In the genomic region with DNA sequence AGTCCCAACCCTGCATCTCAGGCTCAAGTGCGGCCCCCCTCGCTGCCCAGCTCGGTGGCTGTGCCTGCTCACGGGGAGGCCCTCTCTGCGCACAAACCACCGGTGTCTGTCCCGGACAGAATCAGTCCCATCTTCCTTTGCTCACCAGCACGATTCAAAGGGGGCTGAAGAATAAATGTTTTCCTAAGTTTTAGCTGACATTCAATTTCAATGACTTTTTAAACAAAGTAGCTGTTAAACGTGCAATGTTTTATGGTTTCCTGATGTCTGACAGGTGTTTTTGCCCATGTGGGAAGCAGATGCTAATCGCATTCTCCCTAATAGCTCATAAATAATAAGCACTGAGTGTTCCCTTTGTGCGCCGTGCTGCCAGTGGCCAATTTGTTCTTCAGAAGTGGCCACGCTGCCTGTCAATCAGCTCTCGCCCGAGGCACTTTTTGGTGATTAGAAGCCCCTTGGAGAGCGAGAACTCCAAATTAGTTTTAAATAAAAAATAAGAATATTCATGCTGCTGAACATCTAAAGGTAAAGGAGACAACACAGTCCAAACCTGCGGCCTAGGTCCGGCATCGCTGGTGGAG, we compare ENCODE assay signal across 13 cellular contexts.
DNase-seq lines count a peak whose midpoint lies in the region; TF ChIP-seq lines count a peak whose summit lies in the region.
"Had no signal": no experiment of that assay in that cellular context is flagged by ENCODE, and none has a peak within 500 bp of the region (broad histone marks: within the 10 kb centered on the region; RNA-seq: fewer than 3 reads in every experiment).

No MANE protein-coding gene starts in this region.

- H3K27me3 ChIP-seq in BLaER1 treated with 17β-estradiol and CSF1 and Interleukin-3, amounts not matched to agents 10 nM and 100 nM = peaks cover 6 to 59% (median 18%) of the 10 kb centered on the region in 11 experiments; a peak in 18 of 22 replicates
- H3K27me3 ChIP-seq in brain microvascular endothelial cell (replicated peaks) = peaks cover 48% of the 10 kb centered on the region

- TF ChIP-seq CTCF in HFF-Myc (IDR thresholded peaks at IDR 0.05; ENCODE audit: low read depth, low read length, missing control alignments) (no peak), VCaP (conservative IDR thresholded peaks at IDR 0.05) (no peak), brain microvascular endothelial cell (IDR thresholded peaks at IDR 0.05; ENCODE audit: low read depth, low read length, missing control alignments) (no peak)

- peak overlapping the region in 5 of 11 experiments; percentile 14 to 46 (median 35); a peak in 7 of 22 replicates for H3K9ac ChIP-seq in BLaER1 treated with 17β-estradiol and CSF1 and Interleukin-3, amounts not matched to agents 10 nM and 100 nM

- H3K36me3 ChIP-seq in BLaER1 treated with 17β-estradiol and CSF1 and Interleukin-3, amounts not matched to agents 10 nM and 100 nM = no peaks in the 10 kb centered on the region
- H3K36me3 ChIP-seq in brain microvascular endothelial cell (replicated peaks) = no peaks in the 10 kb centered on the region
- H3K36me3 ChIP-seq: esophagus muscularis mucosa, sigmoid colon had no signal

- peak overlapping the region in 1 of 11 experiments; percentile 2; a peak in 1 of 22 replicates for H3K27ac ChIP-seq in BLaER1 treated with 17β-estradiol and CSF1 and Interleukin-3, amounts not matched to agents 10 nM and 100 nM
- H3K27ac ChIP-seq in VCaP (peak overlapping the region; percentile 40), brain microvascular endothelial cell (no peak overlapping the region)
- H3K27ac ChIP-seq: esophagus muscularis mucosa, sigmoid colon had no signal

- peaks cover 0 to 71% (median 15%) of the 10 kb centered on the region in 11 experiments; a peak in 13 of 22 replicates for H4K20me1 ChIP-seq in BLaER1 treated with 17β-estradiol and CSF1 and Interleukin-3, amounts not matched to agents 10 nM and 100 nM

- in situ Hi-C loops in brain microvascular endothelial cell (cut with HindIII; ENCODE audit: low pct_ligation_motif_present, low sequenced_read_pairs) = no loop called here

- peak overlapping the region in 4 of 10 experiments; percentile 4 to 49 (median 18); a peak in 5 of 20 replicates for H3K4me3 ChIP-seq in BLaER1 treated with 17β-estradiol and CSF1 and Interleukin-3, amounts not matched to agents 10 nM and 100 nM
- H3K4me3 ChIP-seq in HFF-Myc (replicated peaks; ENCODE audit: low read depth, low read length) = no peak overlapping the region
- H3K4me3 ChIP-seq in brain microvascular endothelial cell (ENCODE audit: low read depth, low read length) = no peak overlapping the region
- H3K4me3 ChIP-seq: esophagus muscularis mucosa, sigmoid colon had no signal

- no peaks in the 10 kb centered on the region for H3K9me3 ChIP-seq in BLaER1 treated with 17β-estradiol and CSF1 and Interleukin-3, amounts not matched to agents 10 nM and 100 nM (replicated peaks in 1 of 11)
- H3K9me3 ChIP-seq: esophagus muscularis mucosa, sigmoid colon had no signal

- H3K4me2 ChIP-seq in BLaER1 treated with 17β-estradiol and CSF1 and Interleukin-3, amounts not matched to agents 10 nM and 100 nM = peak overlapping the region; percentile 78 to 96 (median 90)

- peak; percentile 71 for DNase-seq in HFF-Myc (ENCODE audit: extremely low read depth, low read depth)
- DNase-seq in NCI-H2081 treated with DMSO at 0.1 percent for 48 hours (lab: John Stamatoyannopoulos, UW) = peak; percentile 53
- DNase-seq in activated CD8-positive, alpha-beta memory T cell treated with anti-CD3 and anti-CD28 coated beads, Interleukin-2, amount 50 U/mL, for 4 hours = no peak
- DNase-seq in stimulated activated CD4-positive, alpha-beta T cell treated with anti-CD3 and anti-CD28 coated beads, Interleukin-2, amount 100 ng/mL, for 48 hours = no peak
- no peak for DNase-seq in nucleus accumbens (lab: John Stamatoyannopoulos, UW)
- DNase-seq in brain microvascular endothelial cell = no peak
- DNase-seq: HFFc6; NCI-H1048; NK-92 treated with Interleukin-12 subunit alpha and Interleukin-12 subunit beta, amount 100 ng/mL, for 24 hours; sigmoid colon had no signal

- peaks cover 60 to 98% (median 83%) of the 10 kb centered on the region in 10 experiments for H3K4me1 ChIP-seq in BLaER1 treated with 17β-estradiol and CSF1 and Interleukin-3, amounts not matched to agents 10 nM and 100 nM

Comparison
In these comparisons a context has a peak if more than half of its experiments do, and no peak if none do; other contexts are left out.
1. DNase-seq: peak in HFF-Myc (single experiment) and NCI-H2081 treated with DMSO at 0.1 percent for 48 hours (single experiment); none in activated CD8-positive, alpha-beta memory T cell treated with anti-CD3 and anti-CD28 coated beads, Interleukin-2, amount 50 U/mL, for 4 hours (single experiment), stimulated activated CD4-positive, alpha-beta T cell treated with anti-CD3 and anti-CD28 coated beads, Interleukin-2, amount 100 ng/mL, for 48 hours (0 of 2), nucleus accumbens (0 of 56) and brain microvascular endothelial cell (single experiment).